In genomic region chr17:49024523-49024922, GRCh38 we compare ENCODE assay signal across 30 cellular contexts. TPM values are rescaled to one million over a fixed set of nuclear protein-coding genes. Genes with fewer than 3 reads are reported as not detected.
"Had no signal": no experiment of that assay in that cellular context is flagged by ENCODE, and none has a peak within 500 bp of the region (broad histone marks: within the 10 kb centered on the region; RNA-seq: fewer than 3 reads in every experiment).

No MANE protein-coding gene starts in this region.

- ATAC-seq: activated CD4-positive, alpha-beta T cell treated with anti-CD3 and anti-CD28 coated beads for 36 hours; activated T-cell treated with anti-CD3 and anti-CD28 coated beads, Interleukin-2, amount 50 U/mL, for 72 hours; body of pancreas; Panc1; Right ventricle myocardium inferior had no signal

- H3K36me3 Mint-ChIP-seq: activated naive CD4-positive, alpha-beta T cell treated with anti-CD3 and anti-CD28 coated beads, Interleukin-2, amount 50 U/mL, for 24 hours had no signal

- H3K27ac Mint-ChIP-seq: activated CD4-positive, alpha-beta memory T cell treated with anti-CD3 and anti-CD28 coated beads, Interleukin-2, amount 10 ng/mL, durations not matched to agents 7 days and 5 days; activated CD4-positive, alpha-beta T cell treated with anti-CD3 and anti-CD28 coated beads for 36 hours; activated naive CD4-positive, alpha-beta T cell treated with anti-CD3 and anti-CD28 coated beads, Interleukin-2, amount 50 U/mL, for 24 hours; activated T-cell treated with anti-CD3 and anti-CD28 coated beads, Interleukin-2, amount 50 U/mL, for 72 hours; activated T-helper 2 cell treated with anti-CD3 and anti-CD28 coated beads, Interferon-gamma antibody, Interleukin-2, Interleukin-4, amounts not matched to agents 10 μg/mL and 5 μg/mL and 100 μg/mL, durations not matched to agents 14 hours and 24 hours and 36 hours had no signal

- H3K27me3 ChIP-seq: body of pancreas, MG63 had no signal

- H3K27ac ChIP-seq: body of pancreas, VCaP had no signal

- H3K4me3 ChIP-seq: body of pancreas, MG63 had no signal

- H3K4me1 Mint-ChIP-seq: activated CD4-positive, alpha-beta memory T cell treated with anti-CD3 and anti-CD28 coated beads, Interleukin-2, amount 10 ng/mL, durations not matched to agents 7 days and 5 days; activated CD4-positive, alpha-beta T cell treated with anti-CD3 and anti-CD28 coated beads for 36 hours; activated naive CD4-positive, alpha-beta T cell treated with anti-CD3 and anti-CD28 coated beads, Interleukin-2, amount 50 U/mL, for 24 hours; central memory CD8-positive, alpha-beta T cell had no signal

- H3K9ac ChIP-seq: SK-N-SH had no signal

- H3K4me1 ChIP-seq: body of pancreas had no signal

- H3K4me3 Mint-ChIP-seq: activated CD4-positive, alpha-beta memory T cell treated with anti-CD3 and anti-CD28 coated beads, Interleukin-2, amount 10 ng/mL, durations not matched to agents 7 days and 5 days; activated CD4-positive, alpha-beta T cell treated with anti-CD3 and anti-CD28 coated beads for 36 hours; activated naive CD4-positive, alpha-beta T cell treated with anti-CD3 and anti-CD28 coated beads, Interleukin-2, amount 50 U/mL, for 24 hours; activated T-cell treated with anti-CD3 and anti-CD28 coated beads, Interleukin-2, amount 50 U/mL, for 72 hours; central memory CD8-positive, alpha-beta T cell had no signal

- H3K36me3 ChIP-seq: MG63 had no signal

- H3K9me3 ChIP-seq: body of pancreas, MG63, SK-N-SH had no signal

- H3K9me3 Mint-ChIP-seq: activated CD4-positive, alpha-beta memory T cell treated with anti-CD3 and anti-CD28 coated beads, Interleukin-2, amount 10 ng/mL, durations not matched to agents 7 days and 5 days; activated naive CD4-positive, alpha-beta T cell treated with anti-CD3 and anti-CD28 coated beads, Interleukin-2, amount 50 U/mL, for 24 hours; activated T-cell treated with anti-CD3 and anti-CD28 coated beads, Interleukin-2, amount 50 U/mL, for 72 hours; activated T-helper 2 cell treated with anti-CD3 and anti-CD28 coated beads, Interferon-gamma antibody, Interleukin-2, Interleukin-4, amounts not matched to agents 10 μg/mL and 5 μg/mL and 100 μg/mL, durations not matched to agents 14 hours and 24 hours and 36 hours; central memory CD8-positive, alpha-beta T cell had no signal

- H3K9me2 ChIP-seq: SK-N-SH had no signal

- H3K27me3 Mint-ChIP-seq: activated CD4-positive, alpha-beta T cell treated with anti-CD3 and anti-CD28 coated beads for 36 hours had no signal

- DNase-seq: activated CD4-positive, alpha-beta memory T cell treated with anti-CD3 and anti-CD28 coated beads, Interleukin-2, amount 10 ng/mL, durations not matched to agents 7 days and 5 days; activated CD4-positive, alpha-beta T cell treated with anti-CD3 and anti-CD28 coated beads for 36 hours; activated CD4-positive, alpha-beta T cell treated with anti-CD3 and anti-CD28 coated beads, Interleukin-2, amount 50 U/mL, for 1 hour; activated T-cell treated with anti-CD3 and anti-CD28 coated beads for 4 hours; activated T-cell treated with anti-CD3 and anti-CD28 coated beads, Interleukin-2, amount 50 U/mL, for 72 hours; aorta; body of pancreas; MG63; MV-4-11; NCI-H1092 treated with DMSO at 0.1 percent for 48 hours; NCI-H1417 treated with DMSO at 0.1 percent for 48 hours; NCI-H1694; NCI-H2029 treated with DMSO at 0.1 percent for 48 hours; NCI-H345; NCI-H510A treated with DMSO at 0.1 percent for 48 hours; NCI-H69; NK-92 treated with Interleukin-12 subunit alpha and Interleukin-12 subunit beta, amount 100 ng/mL, for 24 hours; OCI-M1; RPMI8226; SK-N-SH; T-helper 1 cell had no signal

- H3K4me2 ChIP-seq: SK-N-SH had no signal

RNA-seq across cellular contexts. Expression of gene IGF2BP1, which starts 27.3 kb away (rescaled TPM):
- total RNA-seq: activated CD4-positive, alpha-beta memory T cell treated with anti-CD3 and anti-CD28 coated beads, Interleukin-2, amount 10 ng/mL, durations not matched to agents 7 days and 5 days; body of pancreas; bronchial epithelial cell; Right ventricle myocardium inferior had no signal

RNA-seq across cellular contexts. Expression of gene GIP, which starts 56.1 kb away (rescaled TPM):
- total RNA-seq: activated CD4-positive, alpha-beta memory T cell treated with anti-CD3 and anti-CD28 coated beads, Interleukin-2, amount 10 ng/mL, durations not matched to agents 7 days and 5 days; activated CD4-positive, alpha-beta T cell treated with anti-CD3 and anti-CD28 coated beads for 36 hours; activated CD8-positive, alpha-beta memory T cell treated with anti-CD3 and anti-CD28 coated beads for 36 hours; activated T-cell treated with anti-CD3 and anti-CD28 coated beads, Interleukin-2, amount 50 U/mL, for 72 hours; activated T-helper 2 cell treated with anti-CD3 and anti-CD28 coated beads, Interferon-gamma antibody, Interleukin-2, Interleukin-4, amounts not matched to agents 10 μg/mL and 5 μg/mL and 100 μg/mL, durations not matched to agents 14 hours and 24 hours and 36 hours; aorta; body of pancreas; bronchial epithelial cell; Right ventricle myocardium inferior; T-helper 2 cell treated with Interferon-gamma antibody and Interleukin-4, amounts not matched to agents 100 ng/mL and 5 ng/mL, for 36 hours had no signal
